ENCODE assay signal across 1 cellular context in the genomic region with DNA sequence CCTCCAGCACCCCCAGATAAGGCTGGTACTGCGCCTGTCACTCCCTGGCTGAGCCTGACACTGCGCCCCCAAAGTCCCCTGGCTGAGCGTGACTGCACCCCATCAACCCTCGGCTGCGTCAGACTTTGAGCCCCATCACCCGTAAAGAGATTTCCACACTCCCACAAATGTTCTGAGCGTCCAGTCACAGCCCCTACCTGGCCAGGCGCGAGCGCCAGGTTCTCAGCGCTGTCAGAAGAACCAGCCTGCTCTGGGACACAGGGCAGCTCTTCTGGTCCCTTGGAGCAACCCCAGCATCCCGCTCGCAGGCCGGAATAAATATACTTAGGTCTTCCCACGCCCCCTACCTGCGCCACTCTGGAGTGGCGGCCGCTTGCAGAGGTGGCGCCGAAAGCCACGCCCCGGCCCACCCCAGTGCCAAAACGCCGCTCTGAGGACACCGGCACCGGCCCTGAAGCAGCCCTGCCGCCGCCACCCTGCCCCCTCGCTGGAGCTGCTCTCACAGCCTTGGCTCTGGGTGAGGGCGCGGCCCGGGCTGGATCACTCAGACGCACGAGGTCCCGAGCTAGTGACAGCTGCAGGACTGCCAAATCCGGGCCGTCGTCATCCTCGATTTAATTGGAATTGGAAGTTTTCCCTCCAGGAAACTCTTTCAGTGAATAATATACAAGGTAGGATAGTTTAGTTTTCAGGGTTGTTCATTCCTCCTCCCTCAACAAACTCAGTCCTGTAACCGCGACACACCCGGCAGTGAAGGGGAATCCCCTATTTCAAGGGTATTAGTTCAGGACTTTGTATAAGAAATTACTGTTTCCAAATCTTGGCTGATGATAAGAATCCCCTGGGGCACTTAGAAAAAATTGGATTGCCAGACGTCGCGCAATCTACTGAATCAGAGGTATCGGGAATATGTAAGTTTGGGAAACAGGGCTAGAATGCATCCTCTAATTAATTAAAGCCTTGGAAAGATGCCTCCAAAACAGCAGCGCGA.
TF ChIP-seq lines count a peak whose summit lies in the region.

No MANE protein-coding gene starts in this region.

TF ChIP-seq in SK-N-SH, 30 proteins besides CTCF, POLR2A, EP300 and RAD21 (continued from another document):
- no peak for TF ChIP-seq NRF1 (IDR thresholded peaks at IDR 0.05; ENCODE audit: low read depth, low read length)
